18 cellular contexts compared by ENCODE assay signal in the genomic region with DNA sequence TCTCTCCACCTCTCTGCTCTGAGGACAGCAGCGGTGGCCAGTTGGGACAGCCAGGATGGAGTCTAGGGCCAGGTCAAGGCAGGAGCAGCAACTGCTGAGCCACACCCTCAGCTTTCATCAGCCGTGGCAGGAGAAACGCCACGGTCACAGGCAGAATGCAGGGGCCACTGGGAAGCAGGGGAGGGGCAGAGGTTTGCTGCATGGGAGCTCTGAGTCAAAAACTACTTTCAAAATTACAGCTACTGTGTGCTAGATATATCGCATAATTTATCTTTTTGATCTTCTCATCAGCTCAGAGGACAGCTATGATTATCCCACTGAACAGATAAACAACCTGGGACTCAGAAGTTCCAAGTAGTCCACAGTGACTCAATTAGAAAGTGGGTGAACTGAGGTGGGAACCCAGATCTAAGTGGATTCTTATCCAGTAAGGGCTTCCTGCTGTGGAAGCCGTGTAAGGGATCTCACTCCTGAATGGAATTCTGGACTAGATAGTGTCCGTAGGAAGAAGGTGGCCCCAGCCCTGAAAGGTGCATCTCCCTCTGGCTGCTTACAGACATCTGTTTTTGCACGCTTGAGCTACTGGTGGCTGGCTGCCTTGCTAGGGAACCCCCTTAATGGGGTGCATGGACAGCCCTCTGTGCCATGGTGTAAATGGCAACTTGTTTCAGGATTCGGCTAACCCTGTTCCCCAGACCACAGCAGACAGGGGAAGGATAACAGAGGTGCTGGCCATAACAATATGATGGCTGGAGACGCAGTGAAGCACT.
A peak's percentile ranks its signal among the peaks of the same experiment; 100 is the strongest.
DNase-seq lines count a peak whose midpoint lies in the region; ATAC-seq, FAIRE-seq and TF ChIP-seq lines count a peak whose summit lies in the region.
"Had no signal": no experiment of that assay in that cellular context is flagged by ENCODE, and none has a peak within 500 bp of the region (broad histone marks: within the 10 kb centered on the region; RNA-seq: fewer than 3 reads in every experiment).

No MANE protein-coding gene starts in this region.

- no peak overlapping the region for H3K4me3 ChIP-seq in H7 (ENCODE audit: insufficient read depth, low read depth, low read length)
- H3K4me3 ChIP-seq: ascending aorta, BLaER1, coronary artery had no signal

- H3K27me3 ChIP-seq in H7 (ENCODE audit: control insufficient read depth, insufficient read depth, low read length): no peaks in the 10 kb centered on the region
- H3K27me3 ChIP-seq: ascending aorta, BLaER1 had no signal

- ATAC-seq in GM18867 (IDR thresholded peaks at IDR 0.05; ENCODE audit: unreplicated experiment) (peak; percentile 64), left colon (peak; percentile 48)
- ATAC-seq: esophagus mucosa; naive thymus-derived CD8-positive, alpha-beta T cell had no signal

- intact Hi-C loops in left colon (cut with DNase I, micrococcal nuclease): no loop called here

- FAIRE-seq in GM12892 (lab: Jason Lieb, UNC) (peak; percentile 78), urothelium cell line (lab: Jason Lieb, UNC) (no peak)
- FAIRE-seq: GM12891 had no signal

- no peak for TF ChIP-seq POLR2A in GM12892 (IDR thresholded peaks at IDR 0.05; ENCODE audit: low read depth, low read length)

- no peaks in the 10 kb centered on the region for H3K36me3 ChIP-seq in H7 (replicated peaks; ENCODE audit: control insufficient read depth, insufficient read depth, low read length)
- H3K36me3 ChIP-seq: ascending aorta, BLaER1 had no signal

- DNase-seq in GM12892 (ENCODE audit: insufficient read length) (peak; percentile 48), NCI-H69 (lab: John Stamatoyannopoulos, UW) (peak; percentile 34), left colon (no peak), NOMO-1 (lab: John Stamatoyannopoulos, UW; ENCODE audit: unreplicated experiment in 2 of 2) (no peak), medulla oblongata (ENCODE audit: extremely low spot score) (no peak), H7 (no peak), urothelium cell line (ENCODE audit: low spot score) (no peak)
- DNase-seq: DND-41; hippocampal formation; IMR-90; naive thymus-derived CD8-positive, alpha-beta T cell; substantia nigra had no signal

Comparison
In these comparisons a context has a peak if more than half of its experiments do, and no peak if none do; other contexts are left out.
1. DNase-seq: peak in GM12892 (single experiment) and NCI-H69 (single experiment); none in left colon (0 of 2), NOMO-1 (0 of 2), medulla oblongata (single experiment), H7 (single experiment) and urothelium cell line (single experiment).